14 cellular contexts compared by ENCODE assay signal in genomic region chr1:172442404-172442803, GRCh38. TPM values are rescaled to one million over a fixed set of nuclear protein-coding genes. Genes with fewer than 3 reads are reported as not detected.
DNase-seq lines count a peak whose midpoint lies in the region; ATAC-seq, FAIRE-seq and TF ChIP-seq lines count a peak whose summit lies in the region.
"Had no signal": no experiment of that assay in that cellular context is flagged by ENCODE, and none has a peak within 500 bp of the region (broad histone marks: within the 10 kb centered on the region; RNA-seq: fewer than 3 reads in every experiment).

No MANE protein-coding gene starts in this region.

- no peaks in the 10 kb centered on the region for H3K9me3 Mint-ChIP-seq in activated naive CD8-positive, alpha-beta T cell treated with anti-CD3 and anti-CD28 coated beads for 36 hours

- DNase-seq in A549 (ENCODE audit: low read depth in 1 of 2, low spot score in 1 of 2) (no peak), GM23248 (no peak), superior temporal gyrus (ENCODE audit: extremely low spot score) (no peak), hippocampal formation (lab: John Stamatoyannopoulos, UW) (no peak), vagina (ENCODE audit: extremely low spot score in 2 of 2) (no peak)
- no peak for DNase-seq in activated naive CD8-positive, alpha-beta T cell treated with anti-CD3 and anti-CD28 coated beads for 36 hours
- DNase-seq: cortex of kidney, left lung, MG63, uterus had no signal

- H3K4me3 ChIP-seq in A549 = no peak overlapping the region; the same call in 2 of the 3 replicates
- peak overlapping the region; percentile 95 for H3K4me3 ChIP-seq in GM23248
- H3K4me3 ChIP-seq in mesodermal cell (ENCODE audit: extremely low read depth, insufficient read depth, low read length, poor library complexity, severe bottlenecking) = peak overlapping the region; percentile 91
- H3K4me3 ChIP-seq in vagina = peak overlapping the region in 1 of 2 donors; percentile 99

- H3K9ac ChIP-seq in GM23248 = peak overlapping the region; percentile 97; the same call in 1 of the 2 replicates

- TF ChIP-seq RAD21 in A549 (conservative IDR thresholded peaks at IDR 0.05 in 1 of 2, IDR thresholded peaks at IDR 0.05 in 1 of 2) = no peak

- no peaks in the 10 kb centered on the region for H3K27me3 Mint-ChIP-seq in activated naive CD8-positive, alpha-beta T cell treated with anti-CD3 and anti-CD28 coated beads for 36 hours

- H3K9me3 ChIP-seq in A549 (0 out of 3 replicates have a peak, but pooled peaks cover 2% of the 10 kb centered on the region), GM23248 (ENCODE audit: low read depth) (no peaks in the 10 kb centered on the region), mesodermal cell (ENCODE audit: control insufficient read depth, low read length) (no peaks in the 10 kb centered on the region), vagina (no peaks in the 10 kb centered on the region)
- H3K9me3 ChIP-seq: uterus had no signal

- POLR2A ChIA-PET in A549 (lab: Yijun Ruan, JAX) = no interaction called here

- intact Hi-C loops in vagina (cut with DNase I) = loop anchor here (10.0 kb wide), 1 partner anchor 438 kb away; no protein-coding TSS in a partner anchor

- TF ChIP-seq CTCF in A549 (IDR thresholded peaks at IDR 0.05) (no peak), vagina (IDR thresholded peaks at IDR 0.05) (no peak)

- no peaks in the 10 kb centered on the region for H4K20me1 ChIP-seq in GM23248 (ENCODE audit: insufficient read depth)

- peaks cover 11% of the 10 kb centered on the region; the same call in 2 of the 3 replicates for H3K4me1 ChIP-seq in A549
- H3K4me1 ChIP-seq in GM23248 (ENCODE audit: insufficient read depth) = peaks cover 7% of the 10 kb centered on the region; the same call in 1 of the 2 replicates
- H3K4me1 ChIP-seq in mesodermal cell (ENCODE audit: control insufficient read depth, insufficient read depth, low read length, poor library complexity, severe bottlenecking) = no peaks in the 10 kb centered on the region
- H3K4me1 ChIP-seq in vagina = peaks cover 31% of the 10 kb centered on the region

- H3K27ac ChIP-seq in A549 (no peak overlapping the region), GM23248 (no peak overlapping the region), mesodermal cell (ENCODE audit: low read depth, low read length, severe bottlenecking) (no peak overlapping the region), vagina (no peak overlapping the region)
- H3K27ac ChIP-seq: gastroesophageal sphincter had no signal

- H3K27me3 ChIP-seq in GM23248 (replicated peaks; ENCODE audit: insufficient read depth) (no peaks in the 10 kb centered on the region), vagina (no peaks in the 10 kb centered on the region)
- H3K27me3 ChIP-seq: gastroesophageal sphincter, left lung, MG63, uterus had no signal

- over 99% methylated on average over 6 of the region's 6 CpGs for WGBS in A549 (ENCODE audit: missing lambda C conversion rate)
- WGBS in GM23248 (ENCODE audit: low coverage in 1 of 2, low lambda C conversion rate in 2 of 2, missing lambda C conversion rate in 2 of 2), 2 experiments = 95 to 99% methylated on average over 6 of the region's 6 CpGs
- 93 to 98% methylated on average over 2 to 5 of the region's 6 CpGs for WGBS in mesodermal cell (ENCODE audit: insufficient coverage in 2 of 2), 2 experiments

- no peak for TF ChIP-seq POLR2A in A549 (IDR thresholded peaks at IDR 0.05; ENCODE audit: low read length)
- TF ChIP-seq POLR2A in vagina (IDR thresholded peaks at IDR 0.05) = no peak

- in situ Hi-C loops in GM23248 (cut with MboI) = no loop called here

- no peaks in the 10 kb centered on the region for H3K9me2 ChIP-seq in GM23248 (ENCODE audit: insufficient read depth)

- CTCF ChIA-PET in A549 (lab: Yijun Ruan, JAX) = interaction anchor here (0.7 to 4.8 kb wide), 7 partner anchors 10 to 642 kb away, joined by 3 to 28 read pairs (median 4); no protein-coding TSS in a partner anchor

- H3K27ac Mint-ChIP-seq in activated naive CD8-positive, alpha-beta T cell treated with anti-CD3 and anti-CD28 coated beads for 36 hours = no peak overlapping the region

- peaks cover 28% of the 10 kb centered on the region for H3K4me1 Mint-ChIP-seq in activated naive CD8-positive, alpha-beta T cell treated with anti-CD3 and anti-CD28 coated beads for 36 hours

- ATAC-seq in A549 (no peak), HG02610 (IDR thresholded peaks at IDR 0.05; ENCODE audit: unreplicated experiment) (no peak)
- ATAC-seq: gastroesophageal sphincter, left lung had no signal

- TF ChIP-seq EP300 in A549 (IDR thresholded peaks at IDR 0.05) = no peak

- peak overlapping the region; percentile 89 for H3K4me3 Mint-ChIP-seq in activated naive CD8-positive, alpha-beta T cell treated with anti-CD3 and anti-CD28 coated beads for 36 hours

- H3K36me3 Mint-ChIP-seq in activated naive CD8-positive, alpha-beta T cell treated with anti-CD3 and anti-CD28 coated beads for 36 hours = peaks cover 32% of the 10 kb centered on the region

- FAIRE-seq in A549 (lab: Jason Lieb, UNC) = no peak
- FAIRE-seq: RCC 7860 had no signal

- no peak overlapping the region for H2AFZ ChIP-seq in GM23248

- H3K36me3 ChIP-seq in GM23248 (ENCODE audit: low read depth) (no peaks in the 10 kb centered on the region), mesodermal cell (ENCODE audit: control insufficient read depth, insufficient read depth, low read length) (peaks cover 22% of the 10 kb centered on the region), vagina (no peaks in the 10 kb centered on the region)
- H3K36me3 ChIP-seq: uterus had no signal

- H3K4me2 ChIP-seq in A549 = peak overlapping the region; percentile 88
- peak overlapping the region; percentile 84 for H3K4me2 ChIP-seq in GM23248 (ENCODE audit: unreplicated experiment)

- H3F3A ChIP-seq in GM23248 (ENCODE audit: insufficient read depth) = no peaks in the 10 kb centered on the region; the same call in 1 of the 2 replicates

- H3K79me2 ChIP-seq in GM23248 (ENCODE audit: insufficient read depth) = peaks cover 62% of the 10 kb centered on the region

TF ChIP-seq in A549, 52 proteins besides CTCF, POLR2A, EP300 and RAD21:
- TF ChIP-seq HOXB5 (CRISPR knock-in tag; IDR thresholded peaks at IDR 0.05) (no peak), BCL3 (IDR thresholded peaks at IDR 0.05) (no peak)

RNA-seq across cellular contexts. Expression of gene PIGC, which starts 1.5 kb away (rescaled TPM):
- polyA plus RNA-seq in A549 (2011; rRNA removed) (50.0 and 51.4 TPM in 2 replicates), A549 (2017; fragmentation: RNase III; extraction: RNeasy Plus Mini Kit Qiagen cat#74134 plus additional on column Dnase treatment) (24.9 to 32.2 TPM (median 30.7 TPM) in 3 replicates), GM23248 (2016; fragmentation: Nextera tagmentation; extraction: Ambion mirVana) (29.3 and 32.7 TPM in 2 replicates)
- 20.6 and 29.2 TPM in 2 replicates for polyA plus RNA-seq in A549 (2012; cell fraction: cytosol; rRNA removed)
- 11.1 and 22.0 TPM in 2 replicates for polyA plus RNA-seq in A549 (2012; cell fraction: nucleus; rRNA removed)
- polyA minus RNA-seq in A549 (2011; rRNA and poly(A)+ RNA removed) = 42.7 and 44.9 TPM in 2 replicates
- 18.3 and 27.8 TPM in 2 replicates for total RNA-seq in GM23248 (2014; rRNA removed; shearing (Covaris generic))
- 10 to 100 TPM; 18.5 to 20.1 TPM for total RNA-seq in activated naive CD8-positive, alpha-beta T cell treated with anti-CD3 and anti-CD28 coated beads for 36 hours
- polyA plus RNA-seq in mesodermal cell (2013, experiment 1 of 2) = 32.2 TPM
- 33.8 TPM for polyA plus RNA-seq in mesodermal cell (2013, experiment 2 of 2)
- total RNA-seq in vagina = 14.5 TPM

RNA-seq across cellular contexts. Expression of gene C1orf105, which starts 21.9 kb away (rescaled TPM):
- polyA plus RNA-seq in A549 (2011; rRNA removed) = 0.38 and 0.40 TPM in 2 replicates
- polyA plus RNA-seq in A549 (2012; cell fraction: cytosol; rRNA removed) = not detected in 2 replicates
- not detected in 2 replicates for polyA plus RNA-seq in A549 (2012; cell fraction: nucleus; rRNA removed)
- polyA plus RNA-seq in A549 (2017; fragmentation: RNase III; extraction: RNeasy Plus Mini Kit Qiagen cat#74134 plus additional on column Dnase treatment) = not detected in 3 replicates
- polyA minus RNA-seq in A549 (2011; rRNA and poly(A)+ RNA removed) = not detected in 2 replicates
- total RNA-seq in GM23248 (2014; rRNA removed; shearing (Covaris generic)) = not detected in 2 replicates
- polyA plus RNA-seq in GM23248 (2016; fragmentation: Nextera tagmentation; extraction: Ambion mirVana) = not detected in 2 replicates
- not detected for total RNA-seq in activated naive CD8-positive, alpha-beta T cell treated with anti-CD3 and anti-CD28 coated beads for 36 hours
- polyA plus RNA-seq in mesodermal cell (2013, experiment 1 of 2) = 0.48 TPM
- polyA plus RNA-seq in mesodermal cell (2013, experiment 2 of 2) = 1.2 TPM
- not detected for total RNA-seq in vagina
- total RNA-seq: gastroesophageal sphincter, left lung, uterus had no signal
